Comparison of ENCODE assay signal across 1 cellular context in the genomic region with DNA sequence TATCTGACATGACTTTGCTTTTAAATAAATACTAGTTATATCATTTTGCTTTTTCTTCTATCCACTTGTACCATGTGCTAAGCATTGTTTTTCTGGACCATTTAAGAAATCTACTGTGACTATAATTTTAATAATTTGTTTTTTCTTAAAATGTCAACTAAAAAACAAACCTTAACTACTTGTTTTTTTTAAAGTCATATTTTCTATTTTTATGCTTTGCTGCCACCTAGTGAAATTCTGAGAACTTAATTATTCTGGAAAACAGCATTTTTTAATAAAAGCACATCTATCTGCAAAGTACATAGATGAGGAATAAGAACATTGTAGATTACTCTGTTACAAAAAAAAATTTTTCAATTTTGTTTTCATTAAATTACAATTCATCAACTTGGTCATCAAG.
TF ChIP-seq lines count a peak whose summit lies in the region.

No MANE protein-coding gene starts in this region.

TF ChIP-seq in SK-N-SH treated with all-trans-retinoic acid at 6 μM for 48 hours, 23 proteins besides CTCF, POLR2A, EP300 and RAD21 (continued from another document):
- TF ChIP-seq ZNF70 (CRISPR knock-in tag; IDR thresholded peaks at IDR 0.05) (no peak), OSR1 (CRISPR knock-in tag; IDR thresholded peaks at IDR 0.05) (no peak), ARNTL (CRISPR knock-in tag; IDR thresholded peaks at IDR 0.05; ENCODE audit: borderline replicate concordance, low read depth) (no peak), SNAI2 (CRISPR knock-in tag; IDR thresholded peaks at IDR 0.05) (no peak), ZFP30 (CRISPR knock-in tag; IDR thresholded peaks at IDR 0.05) (no peak), RARB (CRISPR knock-in tag; IDR thresholded peaks at IDR 0.05) (no peak)
- TF ChIP-seq, protein P1, sequence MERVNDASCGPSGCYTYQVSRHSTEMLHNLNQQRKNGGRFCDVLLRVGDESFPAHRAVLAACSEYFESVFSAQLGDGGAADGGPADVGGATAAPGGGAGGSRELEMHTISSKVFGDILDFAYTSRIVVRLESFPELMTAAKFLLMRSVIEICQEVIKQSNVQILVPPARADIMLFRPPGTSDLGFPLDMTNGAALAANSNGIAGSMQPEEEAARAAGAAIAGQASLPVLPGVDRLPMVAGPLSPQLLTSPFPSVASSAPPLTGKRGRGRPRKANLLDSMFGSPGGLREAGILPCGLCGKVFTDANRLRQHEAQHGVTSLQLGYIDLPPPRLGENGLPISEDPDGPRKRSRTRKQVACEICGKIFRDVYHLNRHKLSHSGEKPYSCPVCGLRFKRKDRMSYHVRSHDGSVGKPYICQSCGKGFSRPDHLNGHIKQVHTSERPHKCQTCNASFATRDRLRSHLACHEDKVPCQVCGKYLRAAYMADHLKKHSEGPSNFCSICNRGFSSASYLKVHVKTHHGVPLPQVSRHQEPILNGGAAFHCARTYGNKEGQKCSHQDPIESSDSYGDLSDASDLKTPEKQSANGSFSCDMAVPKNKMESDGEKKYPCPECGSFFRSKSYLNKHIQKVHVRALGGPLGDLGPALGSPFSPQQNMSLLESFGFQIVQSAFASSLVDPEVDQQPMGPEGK (CRISPR knock-in tag; IDR thresholded peaks at IDR 0.05; ENCODE audit: borderline replicate concordance): no peak
